Comparison of ENCODE assay signal across 32 cellular contexts in genomic region chr9:34119713-34120112, GRCh38.
"Had no signal": no experiment of that assay in that cellular context is flagged by ENCODE, and none has a peak within 500 bp of the region (broad histone marks: within the 10 kb centered on the region; RNA-seq: fewer than 3 reads in every experiment).

No MANE protein-coding gene starts in this region.

- DNase-seq: activated B cell treated with CpG ODN at 0.5 μM for 24 hours; activated CD4-positive, alpha-beta memory T cell treated with anti-CD3 and anti-CD28 coated beads for 36 hours; activated CD4-positive, alpha-beta T cell treated with anti-CD3 and anti-CD28 coated beads for 48 hours; activated CD8-positive, alpha-beta memory T cell treated with anti-CD3 and anti-CD28 coated beads, Interleukin-2, amount 10 ng/mL, durations not matched to agents 7 days and 5 days; activated CD8-positive, alpha-beta memory T cell treated with anti-CD3 and anti-CD28 coated beads, Interleukin-2, amount 50 U/mL, for 4 hours; activated CD8-positive, alpha-beta T cell treated with anti-CD3 and anti-CD28 coated beads, Interleukin-2, amount 10 ng/mL, durations not matched to agents 7 days and 5 days; activated effector memory CD4-positive, alpha-beta T cell treated with anti-CD3 and anti-CD28 coated beads, Interleukin-2, amount 50 U/mL, for 16 hours; activated naive CD4-positive, alpha-beta T cell treated with anti-CD3 and anti-CD28 coated beads for 36 hours; activated naive CD8-positive, alpha-beta T cell treated with anti-CD3 and anti-CD28 coated beads for 36 hours; activated naive CD8-positive, alpha-beta T cell treated with anti-CD3 and anti-CD28 coated beads, Interleukin-2, amount 50 U/mL, for 24 hours; activated T-cell treated with anti-CD3 and anti-CD28 coated beads, Interleukin-2, amount 50 U/mL, for 1 hour; activated T-cell treated with anti-CD3 and anti-CD28 coated beads, Interleukin-2, amount 50 U/mL, for 48 hours; adrenal gland; amygdala; aorta; body of pancreas; caudate nucleus; cortex of kidney; dermis blood vessel endothelial cell; effector CD4-positive, alpha-beta T cell; effector memory CD8-positive, alpha-beta T cell; erythroblast; foreskin keratinocyte; gastrocnemius medialis; glutamatergic neuron; heart left ventricle; T-helper 2 cell had no signal

- H3K4me3 ChIP-seq: adrenal gland, body of pancreas, esophagus muscularis mucosa, gastrocnemius medialis, heart left ventricle had no signal

- H3K27ac ChIP-seq: adrenal gland, body of pancreas, esophagus muscularis mucosa, foreskin keratinocyte, gastrocnemius medialis, heart left ventricle, VCaP had no signal

- FAIRE-seq: colon, TTC549 had no signal

- H3K9me3 ChIP-seq: adrenal gland, body of pancreas, esophagus muscularis mucosa, gastrocnemius medialis, heart left ventricle had no signal

- H3K27me3 ChIP-seq: adrenal gland, body of pancreas, esophagus muscularis mucosa, foreskin keratinocyte, gastrocnemius medialis, heart left ventricle had no signal

- ATAC-seq: activated CD4-positive, CD25-positive, alpha-beta regulatory T cell treated with anti-CD3 and anti-CD28 coated beads, Interleukin-2, amount 50 U/mL, for 24 hours; activated CD8-positive, alpha-beta memory T cell treated with anti-CD3 and anti-CD28 coated beads, Interleukin-2, amount 10 ng/mL, durations not matched to agents 7 days and 5 days; activated CD8-positive, alpha-beta T cell treated with anti-CD3 and anti-CD28 coated beads, Interleukin-2, amount 10 ng/mL, durations not matched to agents 7 days and 5 days; activated naive CD8-positive, alpha-beta T cell treated with anti-CD3 and anti-CD28 coated beads, Interleukin-2, amount 50 U/mL, for 24 hours; body of pancreas; effector memory CD8-positive, alpha-beta T cell; foreskin keratinocyte; gastrocnemius medialis; heart left ventricle had no signal
